ENCODE assay signal across 16 cellular contexts in the genomic region with DNA sequence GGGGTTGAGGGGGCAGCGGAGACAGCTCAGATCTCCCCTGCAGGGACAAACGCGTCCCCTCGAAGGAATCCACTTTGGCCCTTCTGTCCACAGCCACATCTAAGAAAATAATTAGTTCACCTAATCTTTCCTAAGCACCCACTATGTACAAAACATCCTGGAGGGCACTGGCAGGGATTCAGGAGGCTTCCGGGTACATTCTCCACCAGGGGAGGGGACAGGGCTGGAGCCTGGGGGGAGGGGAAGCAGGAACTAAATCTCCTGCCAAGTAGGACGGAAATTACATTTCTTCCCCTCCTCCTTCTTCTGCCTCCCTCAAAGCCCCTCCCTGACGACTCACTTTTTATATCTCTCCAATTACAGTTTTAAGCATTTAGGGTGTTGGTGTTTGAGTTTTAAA.
DNase-seq lines count a peak whose midpoint lies in the region; ATAC-seq and TF ChIP-seq lines count a peak whose summit lies in the region.
"Had no signal": no experiment of that assay in that cellular context is flagged by ENCODE, and none has a peak within 500 bp of the region (broad histone marks: within the 10 kb centered on the region; RNA-seq: fewer than 3 reads in every experiment).

No MANE protein-coding gene starts in this region.

- H3F3A ChIP-seq in PC-3 (ENCODE audit: low read length, unreplicated experiment) (no peaks in the 10 kb centered on the region), smooth muscle cell (ENCODE audit: low read depth) (peaks cover 4% of the 10 kb centered on the region)

- CTCF ChIA-PET in PC-3 (lab: Charles Lee), result no interaction called here

- no peak for TF ChIP-seq POLR2A in esophagus squamous epithelium (IDR thresholded peaks at IDR 0.05)
- no peak for TF ChIP-seq POLR2A in vagina (IDR thresholded peaks at IDR 0.05)

- POLR2A ChIA-PET in PC-3 (lab: Charles Lee; ENCODE audit: unreplicated experiment), result no interaction called here

- BruUV-seq in PC-3 (replicated peaks; lab: Mats Ljungman, UMichigan), result no TSS peak

- DNase-seq in NCI-H510A treated with DMSO at 0.1 percent for 48 hours (lab: John Stamatoyannopoulos, UW) (peak; percentile 25), NCI-H510A (lab: John Stamatoyannopoulos, UW) (no peak), PC-3 (peak; percentile 62), esophagus squamous epithelium (lab: John Stamatoyannopoulos, UW) (no peak), smooth muscle cell (lab: John Stamatoyannopoulos, UW; ENCODE audit: unreplicated experiment) (no peak), vagina (ENCODE audit: extremely low spot score in 2 of 2) (no peak)
- DNase-seq in activated CD8-positive, alpha-beta memory T cell treated with anti-CD3 and anti-CD28 coated beads for 24 hours, result no peak
- DNase-seq: activated CD4-positive, alpha-beta T cell treated with anti-CD3 and anti-CD28 coated beads for 48 hours; activated naive CD8-positive, alpha-beta T cell treated with anti-CD3 and anti-CD28 coated beads, Interleukin-2, amount 10 ng/mL, durations not matched to agents 7 days and 5 days; GM23248; natural killer cell; NCI-H2227 treated with DMSO at 0.1 percent for 48 hours; retina had no signal

- H3K27ac ChIP-seq in PC-3 (ENCODE audit: low read length) (peak overlapping the region; percentile 66), esophagus squamous epithelium (peak overlapping the region; percentile 49 to 71 (median 56)), smooth muscle cell (ENCODE audit: low read depth) (peak overlapping the region; percentile 57), vagina (no peak overlapping the region)
- H3K27ac ChIP-seq: GM23248 had no signal

- H3K27me3 ChIP-seq in PC-3 (ENCODE audit: low read length) (no peaks in the 10 kb centered on the region), esophagus squamous epithelium (no peaks in the 10 kb centered on the region), smooth muscle cell (ENCODE audit: low read depth) (no peaks in the 10 kb centered on the region), vagina (no peaks in the 10 kb centered on the region)

- H3K9ac ChIP-seq in PC-3 (ENCODE audit: low read length), result peak overlapping the region; percentile 36
- H3K9ac ChIP-seq in smooth muscle cell (ENCODE audit: low read depth), result no peak overlapping the region
- H3K9ac ChIP-seq: GM23248 had no signal

- TF ChIP-seq CTCF in PC-3 (conservative IDR thresholded peaks at IDR 0.05; ENCODE audit: low read depth, low read length) (no peak), esophagus squamous epithelium (IDR thresholded peaks at IDR 0.05) (no peak), smooth muscle cell (IDR thresholded peaks at IDR 0.05; ENCODE audit: borderline replicate concordance, insufficient read depth, poor library complexity, severe bottlenecking) (no peak), vagina (IDR thresholded peaks at IDR 0.05) (no peak)

- H3K4me1 ChIP-seq in PC-3 (ENCODE audit: insufficient read depth, low read length), result peaks cover 55% of the 10 kb centered on the region
- H3K4me1 ChIP-seq in esophagus squamous epithelium, result peaks cover 10 to 74% (median 17%) of the 10 kb centered on the region in 3 donors
- peaks cover 25% of the 10 kb centered on the region for H3K4me1 ChIP-seq in smooth muscle cell (ENCODE audit: low read depth)
- peaks cover 11% of the 10 kb centered on the region for H3K4me1 ChIP-seq in vagina

- H3K4me2 ChIP-seq in PC-3 (ENCODE audit: low read length), result peak overlapping the region; percentile 40
- peak overlapping the region; percentile 43 for H3K4me2 ChIP-seq in smooth muscle cell

- H3K4me3 ChIP-seq in PC-3 (ENCODE audit: low read length), result peak overlapping the region; percentile 40; the same call in 1 of the 2 replicates
- no peak overlapping the region for H3K4me3 ChIP-seq in esophagus squamous epithelium
- no peak overlapping the region for H3K4me3 ChIP-seq in smooth muscle cell
- no peak overlapping the region for H3K4me3 ChIP-seq in vagina
- H3K4me3 ChIP-seq: GM23248 had no signal

- H2AFZ ChIP-seq in PC-3 (ENCODE audit: low read length) (peak overlapping the region; percentile 67), smooth muscle cell (ENCODE audit: low read depth) (no peak overlapping the region)
- H2AFZ ChIP-seq: GM23248 had no signal

- H3K9me3 ChIP-seq in PC-3 (ENCODE audit: low read length) (no peaks in the 10 kb centered on the region), esophagus squamous epithelium (no peaks in the 10 kb centered on the region), smooth muscle cell (replicated peaks; ENCODE audit: low read depth) (no peaks in the 10 kb centered on the region), vagina (no peaks in the 10 kb centered on the region)

- H4K20me1 ChIP-seq in PC-3 (ENCODE audit: low read length) (no peaks in the 10 kb centered on the region), smooth muscle cell (ENCODE audit: low read depth) (no peaks in the 10 kb centered on the region)

- ATAC-seq in PC-3 (peak; percentile 12), HG03280 (IDR thresholded peaks at IDR 0.05; ENCODE audit: unreplicated experiment) (no peak)
- ATAC-seq: natural killer cell; Panc1; stimulated activated memory B cell treated with anti-CD40 and anti-IgM and Interleukin-4, amounts not matched to agents 10 μg/mL and 1 μg/mL and 100 μg/mL, for 72 hours had no signal

- H3K79me2 ChIP-seq in PC-3 (ENCODE audit: low read length), result no peaks in the 10 kb centered on the region
- no peaks in the 10 kb centered on the region for H3K79me2 ChIP-seq in smooth muscle cell (ENCODE audit: low read depth)

- no peaks in the 10 kb centered on the region for H3K9me2 ChIP-seq in PC-3 (replicated peaks; ENCODE audit: low read length)

- 0 to 60% methylated on average over 1 to 6 of the region's 7 CpGs for WGBS in esophagus squamous epithelium, 2 donors
- 40% methylated on average over 7 of the region's 7 CpGs for WGBS in smooth muscle cell (ENCODE audit: low lambda C conversion rate)

- intact Hi-C loops in PC-3 (cut with micrococcal nuclease), result loop anchor here (5.0 to 10.0 kb wide), 4 partner anchors 82 to 280 kb away; a partner anchor contains a TSS
- intact Hi-C loops in esophagus squamous epithelium (cut with DNase I), result no loop called here
- intact Hi-C loops in vagina (cut with DNase I), result no loop called here

- no peaks in the 10 kb centered on the region for H3K36me3 ChIP-seq in PC-3 (ENCODE audit: low read depth, low read length)
- no peaks in the 10 kb centered on the region for H3K36me3 ChIP-seq in esophagus squamous epithelium
- H3K36me3 ChIP-seq in smooth muscle cell (ENCODE audit: low read depth), result no peaks in the 10 kb centered on the region
- no peaks in the 10 kb centered on the region for H3K36me3 ChIP-seq in vagina

Comparison
In these comparisons a context has a peak if more than half of its experiments do, and no peak if none do; other contexts are left out.
1. DNase-seq: peak in NCI-H510A treated with DMSO at 0.1 percent for 48 hours (single experiment) and PC-3 (single experiment); none in NCI-H510A (single experiment), esophagus squamous epithelium (single experiment), smooth muscle cell (single experiment), vagina (0 of 2) and activated CD8-positive, alpha-beta memory T cell treated with anti-CD3 and anti-CD28 coated beads for 24 hours (single experiment).